Comparison of ENCODE assay signal across 14 cellular contexts in genomic region chr6:144729502-144729901, GRCh38.
DNase-seq lines count a peak whose midpoint lies in the region; ATAC-seq and TF ChIP-seq lines count a peak whose summit lies in the region.
"Had no signal": no experiment of that assay in that cellular context is flagged by ENCODE, and none has a peak within 500 bp of the region (broad histone marks: within the 10 kb centered on the region; RNA-seq: fewer than 3 reads in every experiment).

No MANE protein-coding gene starts in this region.

- H4K12ac ChIP-seq in trophoblast cell (ENCODE audit: low read depth, low read length) = no peak overlapping the region

- no peaks in the 10 kb centered on the region for H3K27me3 ChIP-seq in GM06990 (replicated peaks; ENCODE audit: control insufficient read depth, insufficient read depth, low read length)
- no peaks in the 10 kb centered on the region for H3K27me3 ChIP-seq in trophoblast cell (ENCODE audit: insufficient read depth, low read length)
- H3K27me3 ChIP-seq: BE2C, Peyer's patch had no signal

- H3K79me2 ChIP-seq in trophoblast cell (ENCODE audit: control insufficient read depth, insufficient read depth, low read length, poor library complexity) = no peaks in the 10 kb centered on the region

- no peak overlapping the region for H3K27ac Mint-ChIP-seq in chondrocyte (ENCODE audit: unreplicated experiment)
- H3K27ac Mint-ChIP-seq: dendritic cell treated with granulocyte-macrophage colony-stimulating factor and Interleukin-4, amounts not matched to agents 40 ng/mL and 50 ng/mL, for 4 days had no signal

- WGBS in trophoblast cell (ENCODE audit: extremely low coverage, insufficient coverage, insufficient read length) = no CpG with 5 or more reads among the region's 3 CpGs

- DNase-seq in GM06990 (ENCODE audit: extremely low read depth, insufficient read length) = peak; percentile 17
- DNase-seq in AG08396 (ENCODE audit: low spot score) = no peak
- no peak for DNase-seq in trophoblast cell
- DNase-seq in SHP77 treated with DMSO at 0.1 percent for 48 hours (lab: John Stamatoyannopoulos, UW) = no peak
- no peak for DNase-seq in chondrocyte (ENCODE audit: low spot score)
- DNase-seq: activated gamma-delta T cell treated with Interleukin-2 at 50 U/mL for 16 hours, BE2C, H7, NCI-H2171, Peyer's patch had no signal

- H2BK5ac ChIP-seq in trophoblast cell (ENCODE audit: low read depth, low read length, poor library complexity) = no peak overlapping the region

- H3K9me3 Mint-ChIP-seq in chondrocyte (ENCODE audit: low read depth) = no peaks in the 10 kb centered on the region

- H4K8ac ChIP-seq in trophoblast cell (ENCODE audit: low read depth, low read length) = no peak overlapping the region

- peaks cover 15% of the 10 kb centered on the region for H3K36me3 Mint-ChIP-seq in chondrocyte (ENCODE audit: low read depth)

- H3K4me1 ChIP-seq in trophoblast cell (ENCODE audit: control insufficient read depth in 1 of 2, insufficient read depth in 2 of 2, low read length in 2 of 2) = peaks cover 0 to 2% of the 10 kb centered on the region in 2 experiments
- H3K4me1 ChIP-seq: Peyer's patch had no signal

- H3K4ac ChIP-seq in trophoblast cell (ENCODE audit: low read depth, low read length) = no peak overlapping the region

- H2BK12ac ChIP-seq in trophoblast cell (ENCODE audit: low read length) = no peak overlapping the region

- H4K91ac ChIP-seq in trophoblast cell (ENCODE audit: low read depth, low read length) = no peak overlapping the region

- H3K9me3 ChIP-seq in trophoblast cell (ENCODE audit: insufficient read depth, low read depth, low read length) = no peaks in the 10 kb centered on the region
- H3K9me3 ChIP-seq: BE2C, Peyer's patch had no signal

- no peak overlapping the region for H3K4me3 Mint-ChIP-seq in chondrocyte (ENCODE audit: unreplicated experiment)
- H3K4me3 Mint-ChIP-seq: dendritic cell treated with granulocyte-macrophage colony-stimulating factor and Interleukin-4, amounts not matched to agents 40 ng/mL and 50 ng/mL, for 4 days had no signal

- no peak overlapping the region for H2AK5ac ChIP-seq in trophoblast cell (ENCODE audit: low read length)

- H3K27me3 Mint-ChIP-seq in chondrocyte (ENCODE audit: low read depth) = no peaks in the 10 kb centered on the region
- H3K27me3 Mint-ChIP-seq: dendritic cell treated with granulocyte-macrophage colony-stimulating factor and Interleukin-4, amounts not matched to agents 40 ng/mL and 50 ng/mL, for 4 days had no signal

- no peak overlapping the region for H3K9ac ChIP-seq in trophoblast cell (ENCODE audit: low read length)

- H2BK120ac ChIP-seq in trophoblast cell (ENCODE audit: insufficient read depth, low read length, poor library complexity) = no peak overlapping the region

- no peak overlapping the region for H3K4me2 ChIP-seq in trophoblast cell (ENCODE audit: low read length)

- H2AFZ ChIP-seq in trophoblast cell (ENCODE audit: insufficient read depth, low read length, poor library complexity) = no peak overlapping the region

- H3K18ac ChIP-seq in trophoblast cell (ENCODE audit: low read length) = no peak overlapping the region

- TF ChIP-seq CTCF in GM06990 (IDR thresholded peaks at IDR 0.05; ENCODE audit: insufficient read depth, low read length, poor library complexity, severe bottlenecking) (no peak), chondrocyte (IDR thresholded peaks at IDR 0.05) (no peak)

- ATAC-seq in GM19035 (IDR thresholded peaks at IDR 0.05; ENCODE audit: unreplicated experiment) (peak; percentile 59), HG02678 (IDR thresholded peaks at IDR 0.05; ENCODE audit: unreplicated experiment) (peak; percentile 63), HG03575 (IDR thresholded peaks at IDR 0.05; ENCODE audit: extremely low read depth, insufficient number of reproducible peaks, low FRiP score, unreplicated experiment) (peak; percentile 35)

- no peak overlapping the region for H3K14ac ChIP-seq in trophoblast cell (ENCODE audit: low read length)

- no peaks in the 10 kb centered on the region; the same call in 1 of the 2 replicates for H3K36me3 ChIP-seq in GM06990 (ENCODE audit: control insufficient read depth, insufficient read depth, low read length)
- peaks cover 2 to 4% of the 10 kb centered on the region in 2 experiments for H3K36me3 ChIP-seq in trophoblast cell (ENCODE audit: control insufficient read depth in 1 of 2, insufficient read depth in 2 of 2, low read length in 2 of 2)

- H3K27ac ChIP-seq in trophoblast cell (ENCODE audit: low read depth, low read length) = no peak overlapping the region
- H3K27ac ChIP-seq: Peyer's patch had no signal

- H3K79me1 ChIP-seq in trophoblast cell (ENCODE audit: low read length) = peaks cover 1% of the 10 kb centered on the region

- H3K4me1 Mint-ChIP-seq in chondrocyte (ENCODE audit: low read depth) = peaks cover 8% of the 10 kb centered on the region

- no peak overlapping the region for H3K23ac ChIP-seq in trophoblast cell (ENCODE audit: low read length)

- no peak overlapping the region for H3K4me3 ChIP-seq in GM06990 (replicated peaks; ENCODE audit: low read depth, low read length)
- H3K4me3 ChIP-seq in trophoblast cell (ENCODE audit: low read depth, low read length) = no peak overlapping the region
- H3K4me3 ChIP-seq: Peyer's patch had no signal
